ENCODE assay signal across 1 cellular context in the genomic region with DNA sequence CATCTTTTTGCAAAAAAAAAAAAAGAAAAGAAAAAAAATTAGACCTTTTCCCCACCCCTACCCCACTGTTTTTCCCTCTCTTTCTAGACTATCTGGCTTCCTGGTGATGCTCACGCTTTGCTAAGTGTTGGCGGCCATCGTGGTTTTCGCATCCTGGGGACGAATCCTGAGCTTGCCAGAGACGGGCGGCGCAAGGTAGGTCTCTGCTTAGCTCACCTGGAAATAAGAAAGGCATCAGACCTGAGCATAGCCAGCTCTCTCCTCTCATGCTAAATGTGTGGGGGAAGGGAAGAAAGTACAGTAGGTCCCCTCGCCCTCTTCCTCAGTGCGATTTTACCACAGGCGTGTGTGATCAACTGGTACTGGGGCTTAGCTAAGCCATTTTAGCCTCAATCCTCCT.
TF ChIP-seq lines count a peak whose summit lies in the region.

No MANE protein-coding gene starts in this region.

TF ChIP-seq in H1, 55 proteins besides CTCF, POLR2A, EP300 and RAD21:
- TF ChIP-seq CBX5 (IDR thresholded peaks at IDR 0.05; ENCODE audit: low read depth, low read length), result no peak
- TF ChIP-seq, protein P1, sequence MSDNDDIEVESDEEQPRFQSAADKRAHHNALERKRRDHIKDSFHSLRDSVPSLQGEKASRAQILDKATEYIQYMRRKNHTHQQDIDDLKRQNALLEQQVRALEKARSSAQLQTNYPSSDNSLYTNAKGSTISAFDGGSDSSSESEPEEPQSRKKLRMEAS (IDR thresholded peaks at IDR 0.05), result peak; percentile 25; the same call in 1 of the 2 replicates
TF ChIP-seq in H1: peak in this region for 1.
